ENCODE assay signal across 17 cellular contexts in genomic region chr19:16301999-16302694, GRCh38. TPM values are rescaled to one million over a fixed set of nuclear protein-coding genes. Genes with fewer than 3 reads are reported as not detected.
DNase-seq lines count a peak whose midpoint lies in the region; ATAC-seq and TF ChIP-seq lines count a peak whose summit lies in the region.
"Had no signal": no experiment of that assay in that cellular context is flagged by ENCODE, and none has a peak within 500 bp of the region (broad histone marks: within the 10 kb centered on the region; RNA-seq: fewer than 3 reads in every experiment).

No MANE protein-coding gene starts in this region.

- TF ChIP-seq CTCF in activated B cell treated with CpG ODN at 0.5 μM for 24 hours (IDR thresholded peaks at IDR 0.05), result no peak
- TF ChIP-seq CTCF in BE2C (IDR thresholded peaks at IDR 0.05; ENCODE audit: low read depth, low read length), result no peak

- peaks cover 21% of the 10 kb centered on the region for H3K4me1 ChIP-seq in BLaER1
- H3K4me1 ChIP-seq in BE2C, result no peaks in the 10 kb centered on the region

- H3K4me3 Mint-ChIP-seq in IgD-negative memory B cell (peak overlapping the region; percentile 21 to 90 (median 75)), activated B cell treated with CpG ODN at 0.5 μM for 24 hours (peak overlapping the region; percentile 50), memory B cell (peak overlapping the region; percentile 27)
- H3K4me3 Mint-ChIP-seq in activated naive CD4-positive, alpha-beta T cell treated with anti-CD3 and anti-CD28 coated beads, Interleukin-2, amount 10 ng/mL, durations not matched to agents 7 days and 5 days, result no peak overlapping the region
- H3K4me3 Mint-ChIP-seq: activated T-helper 17 cell treated with anti-CD3 and anti-CD28 coated beads, Interleukin-2, amount 50 U/mL, for 72 hours; CD4-positive, alpha-beta T cell; H9; natural killer cell treated with Interleukin-12 subunit alpha and Interleukin-12 subunit beta and Interleukin-15 and Interleukin-18, amount 100 ng/mL, for 72 hours had no signal

- peaks cover 13 to 15% (median 13%) of the 10 kb centered on the region in 3 donors for H3K4me1 Mint-ChIP-seq in IgD-negative memory B cell
- peaks cover 22% of the 10 kb centered on the region for H3K4me1 Mint-ChIP-seq in activated B cell treated with CpG ODN at 0.5 μM for 24 hours
- peaks cover 17% of the 10 kb centered on the region for H3K4me1 Mint-ChIP-seq in memory B cell
- no peaks in the 10 kb centered on the region for H3K4me1 Mint-ChIP-seq in activated naive CD4-positive, alpha-beta T cell treated with anti-CD3 and anti-CD28 coated beads, Interleukin-2, amount 10 ng/mL, durations not matched to agents 7 days and 5 days
- H3K4me1 Mint-ChIP-seq: activated T-helper 17 cell treated with anti-CD3 and anti-CD28 coated beads, Interleukin-2, amount 50 U/mL, for 72 hours had no signal

- peak; percentile 43 for DNase-seq in activated B cell treated with CpG ODN at 0.5 μM for 24 hours
- DNase-seq in memory B cell (ENCODE audit: low spot score in 2 of 2), result peak in 1 of 2 donors; percentile 35
- DNase-seq in activated naive CD4-positive, alpha-beta T cell treated with anti-CD3 and anti-CD28 coated beads, Interleukin-2, amount 10 ng/mL, durations not matched to agents 7 days and 5 days, result no peak
- no peak for DNase-seq in BE2C
- DNase-seq in activated T-cell treated with anti-CD3 and anti-CD28 coated beads for 4 hours, result no peak
- DNase-seq in globus pallidus (ENCODE audit: low spot score), result no peak
- DNase-seq: activated CD4-positive, alpha-beta T cell treated with anti-CD3 and anti-CD28 coated beads for 4 hours; CD4-positive, alpha-beta T cell; H9; spleen had no signal

- H3K36me3 Mint-ChIP-seq in IgD-negative memory B cell (no peaks in the 10 kb centered on the region), activated B cell treated with CpG ODN at 0.5 μM for 24 hours (ENCODE audit: low read depth) (no peaks in the 10 kb centered on the region), memory B cell (no peaks in the 10 kb centered on the region)
- no peaks in the 10 kb centered on the region for H3K36me3 Mint-ChIP-seq in activated naive CD4-positive, alpha-beta T cell treated with anti-CD3 and anti-CD28 coated beads, Interleukin-2, amount 10 ng/mL, durations not matched to agents 7 days and 5 days
- H3K36me3 Mint-ChIP-seq: natural killer cell treated with Interleukin-12 subunit alpha and Interleukin-12 subunit beta and Interleukin-15 and Interleukin-18, amount 100 ng/mL, for 72 hours had no signal

- H3K9ac ChIP-seq in BLaER1, result no peak overlapping the region
- H3K9ac ChIP-seq: KMS-11 had no signal

- H3K27me3 Mint-ChIP-seq in IgD-negative memory B cell (peaks cover 2% of the 10 kb centered on the region), activated B cell treated with CpG ODN at 0.5 μM for 24 hours (no peaks in the 10 kb centered on the region), memory B cell (no peaks in the 10 kb centered on the region)
- peaks cover 23% of the 10 kb centered on the region for H3K27me3 Mint-ChIP-seq in activated naive CD4-positive, alpha-beta T cell treated with anti-CD3 and anti-CD28 coated beads, Interleukin-2, amount 10 ng/mL, durations not matched to agents 7 days and 5 days
- H3K27me3 Mint-ChIP-seq: activated T-helper 17 cell treated with anti-CD3 and anti-CD28 coated beads, Interleukin-2, amount 50 U/mL, for 72 hours; CD4-positive, alpha-beta T cell; natural killer cell treated with Interleukin-12 subunit alpha and Interleukin-12 subunit beta and Interleukin-15 and Interleukin-18, amount 100 ng/mL, for 72 hours had no signal

- CTCF ChIA-PET in activated B cell treated with CpG ODN at 0.5 μM for 24 hours (lab: Charles Lee), result interaction anchor here (1.2 kb wide), 1 partner anchor 26 kb away, joined by 4 read pairs; no protein-coding TSS in a partner anchor
- CTCF ChIA-PET in activated naive CD4-positive, alpha-beta T cell treated with anti-CD3 and anti-CD28 coated beads, Interleukin-2, amount 10 ng/mL, durations not matched to agents 7 days and 5 days (lab: Charles Lee), result no interaction called here

- POLR2A ChIA-PET in activated B cell treated with CpG ODN at 0.5 μM for 24 hours (lab: Charles Lee), result interaction anchor here (0.5 to 2.2 kb wide), 17 partner anchors 11 to 241 kb away, joined by 3 to 31 read pairs (median 5); partner anchors contain the start of gene KLF2

- peak overlapping the region; percentile 42 for H3K4me2 ChIP-seq in BLaER1
- H3K4me2 ChIP-seq: KMS-11 had no signal

- no peaks in the 10 kb centered on the region for H3K9me3 Mint-ChIP-seq in IgD-negative memory B cell
- H3K9me3 Mint-ChIP-seq in activated B cell treated with CpG ODN at 0.5 μM for 24 hours, result no peaks in the 10 kb centered on the region
- H3K9me3 Mint-ChIP-seq in memory B cell, result peaks cover 2% of the 10 kb centered on the region
- H3K9me3 Mint-ChIP-seq in activated naive CD4-positive, alpha-beta T cell treated with anti-CD3 and anti-CD28 coated beads, Interleukin-2, amount 10 ng/mL, durations not matched to agents 7 days and 5 days, result no peaks in the 10 kb centered on the region
- H3K9me3 Mint-ChIP-seq: activated T-helper 17 cell treated with anti-CD3 and anti-CD28 coated beads, Interleukin-2, amount 50 U/mL, for 72 hours; CD4-positive, alpha-beta T cell; H9; natural killer cell treated with Interleukin-12 subunit alpha and Interleukin-12 subunit beta and Interleukin-15 and Interleukin-18, amount 100 ng/mL, for 72 hours had no signal

- H3K4me3 ChIP-seq in BLaER1 (no peak overlapping the region), BE2C (ENCODE audit: low read depth, low read length) (no peak overlapping the region)
- H3K4me3 ChIP-seq: SJSA1, spleen, vagina had no signal

- no peaks in the 10 kb centered on the region for H4K20me1 ChIP-seq in BLaER1

- H3K9me3 ChIP-seq in BLaER1, result no peaks in the 10 kb centered on the region
- H3K9me3 ChIP-seq in BE2C, result no peaks in the 10 kb centered on the region
- H3K9me3 ChIP-seq: SJSA1, vagina had no signal

- H3K27me3 ChIP-seq in BLaER1, result no peaks in the 10 kb centered on the region
- H3K27me3 ChIP-seq in BE2C, result no peaks in the 10 kb centered on the region
- H3K27me3 ChIP-seq: SJSA1, spleen, vagina had no signal

- H3K27ac ChIP-seq in BLaER1, result peak overlapping the region; percentile 18; the same call in 1 of the 2 replicates
- H3K27ac ChIP-seq: KMS-11, SJSA1, vagina had no signal

- intact Hi-C loops in activated B cell treated with CpG ODN at 0.5 μM for 24 hours (cut with micrococcal nuclease), result loop anchor here (1.0 kb wide), 3 partner anchors 22 to 65 kb away; partner anchors contain the start of gene KLF2

- ATAC-seq in activated B cell treated with CpG ODN at 0.5 μM for 24 hours (ENCODE audit: low read depth) (peak; percentile 81), memory B cell (ENCODE audit: low read depth) (peak; percentile 73)
- ATAC-seq: activated T-helper 17 cell treated with anti-CD3 and anti-CD28 coated beads, Interleukin-2, amount 50 U/mL, for 72 hours had no signal

- H3K36me3 ChIP-seq in BLaER1, result no peaks in the 10 kb centered on the region
- H3K36me3 ChIP-seq in BE2C, result no peaks in the 10 kb centered on the region
- H3K36me3 ChIP-seq: SJSA1, spleen, vagina had no signal

- peak overlapping the region; percentile 37 to 93 (median 92) for H3K27ac Mint-ChIP-seq in IgD-negative memory B cell
- peak overlapping the region; percentile 88 for H3K27ac Mint-ChIP-seq in activated B cell treated with CpG ODN at 0.5 μM for 24 hours
- H3K27ac Mint-ChIP-seq in memory B cell, result peak overlapping the region; percentile 92
- H3K27ac Mint-ChIP-seq in activated naive CD4-positive, alpha-beta T cell treated with anti-CD3 and anti-CD28 coated beads, Interleukin-2, amount 10 ng/mL, durations not matched to agents 7 days and 5 days, result no peak overlapping the region
- H3K27ac Mint-ChIP-seq: activated T-helper 17 cell treated with anti-CD3 and anti-CD28 coated beads, Interleukin-2, amount 50 U/mL, for 72 hours; CD4-positive, alpha-beta T cell; H9; natural killer cell treated with Interleukin-12 subunit alpha and Interleukin-12 subunit beta and Interleukin-15 and Interleukin-18, amount 100 ng/mL, for 72 hours had no signal

RNA-seq across cellular contexts. Expression of gene KLF2, which starts 22.5 kb away (rescaled TPM):
- 199 TPM for polyA plus RNA-seq in IgD-negative memory B cell
- 76.8 and 87.6 TPM in 2 replicates for total RNA-seq in activated B cell treated with CpG ODN at 0.5 μM for 24 hours
- polyA plus RNA-seq in BE2C (2012; ENCODE audit: insufficient read depth, insufficient read length, low read depth), result 11.1 TPM
